26 cellular contexts compared by ENCODE assay signal in genomic region chr6:20468179-20468578, GRCh38.
"Had no signal": no experiment of that assay in that cellular context is flagged by ENCODE, and none has a peak within 500 bp of the region (broad histone marks: within the 10 kb centered on the region; RNA-seq: fewer than 3 reads in every experiment).

No MANE protein-coding gene starts in this region.

- ATAC-seq: esophagus mucosa, gastrocnemius medialis, left lobe of liver, psoas muscle, right cardiac atrium had no signal

- H3K9me3 ChIP-seq: colonic mucosa, gastrocnemius medialis, psoas muscle, suprapubic skin, transverse colon, vagina had no signal

- H2AFZ ChIP-seq: hepatocyte had no signal

- H3K9me3 Mint-ChIP-seq: dendritic cell treated with granulocyte-macrophage colony-stimulating factor and Interleukin-4, amounts not matched to agents 40 ng/mL and 50 ng/mL, for 4 days; stimulated activated naive CD8-positive, alpha-beta T cell treated with anti-CD3 and anti-CD28 coated beads, Interleukin-15, Interleukin-2, amounts not matched to agents 100 ng/mL and 50 ng/mL, for 24 hours had no signal

- H3K4me2 ChIP-seq: hepatocyte had no signal

- H3K27me3 ChIP-seq: colonic mucosa, gastrocnemius medialis, hepatocyte, suprapubic skin, transverse colon, vagina had no signal

- H3K27me3 Mint-ChIP-seq: dendritic cell treated with granulocyte-macrophage colony-stimulating factor and Interleukin-4, amounts not matched to agents 40 ng/mL and 50 ng/mL, for 4 days; memory B cell; stimulated activated naive B cell treated with anti-CD40 and anti-IgM and Interleukin-4, amounts not matched to agents 10 μg/mL and 1 μg/mL and 100 μg/mL, for 72 hours; stimulated activated naive CD8-positive, alpha-beta T cell treated with anti-CD3 and anti-CD28 coated beads, Interleukin-15, Interleukin-2, amounts not matched to agents 100 ng/mL and 50 ng/mL, for 24 hours had no signal

- H3K36me3 ChIP-seq: colonic mucosa, gastrocnemius medialis, suprapubic skin, transverse colon, vagina had no signal

- H3K4me3 Mint-ChIP-seq: dendritic cell treated with granulocyte-macrophage colony-stimulating factor and Interleukin-4, amounts not matched to agents 40 ng/mL and 50 ng/mL, for 4 days; endodermal cell; memory B cell; nephron; stimulated activated naive B cell treated with anti-CD40 and anti-IgM and Interleukin-4, amounts not matched to agents 10 μg/mL and 1 μg/mL and 100 μg/mL, for 72 hours; stimulated activated naive CD8-positive, alpha-beta T cell treated with anti-CD3 and anti-CD28 coated beads, Interleukin-15, Interleukin-2, amounts not matched to agents 100 ng/mL and 50 ng/mL, for 24 hours had no signal

- DNase-seq: colonic mucosa; effector CD8-positive, alpha-beta T cell; endodermal cell; foreskin fibroblast; gastrocnemius medialis; head of caudate nucleus; kidney; nucleus accumbens; psoas muscle; right cardiac atrium; small intestine; stimulated activated CD4-positive, alpha-beta T cell treated with anti-CD3 and anti-CD28 coated beads, Interleukin-15, amount 100 ng/mL, for 24 hours; stimulated activated CD4-positive, alpha-beta T cell treated with anti-CD3 and anti-CD28 coated beads, Interleukin-2, amount 100 ng/mL, for 48 hours; stimulated activated naive B cell treated with anti-CD40 and anti-IgM and Interleukin-4, amounts not matched to agents 10 μg/mL and 1 μg/mL and 100 μg/mL, for 72 hours; transverse colon had no signal

- H3K4me3 ChIP-seq: colonic mucosa, gastrocnemius medialis, hepatocyte, lung, psoas muscle, suprapubic skin, transverse colon, vagina had no signal

- H3K27ac ChIP-seq: colonic mucosa, epithelial cell of prostate, gastrocnemius medialis, hepatocyte, psoas muscle, suprapubic skin, transverse colon, vagina had no signal

- H3K4me1 ChIP-seq: colonic mucosa, gastrocnemius medialis, psoas muscle, suprapubic skin, transverse colon, vagina had no signal

- H3K4me1 Mint-ChIP-seq: nephron had no signal

- H3K27ac Mint-ChIP-seq: dendritic cell treated with granulocyte-macrophage colony-stimulating factor and Interleukin-4, amounts not matched to agents 40 ng/mL and 50 ng/mL, for 4 days; memory B cell; nephron; stimulated activated naive B cell treated with anti-CD40 and anti-IgM and Interleukin-4, amounts not matched to agents 10 μg/mL and 1 μg/mL and 100 μg/mL, for 72 hours; stimulated activated naive CD8-positive, alpha-beta T cell treated with anti-CD3 and anti-CD28 coated beads, Interleukin-15, Interleukin-2, amounts not matched to agents 100 ng/mL and 50 ng/mL, for 24 hours had no signal
